8 cellular contexts compared by ENCODE assay signal in genomic region chr14:68734231-68734732, GRCh38. TPM values are rescaled to one million over a fixed set of nuclear protein-coding genes. Genes with fewer than 3 reads are reported as not detected.
DNase-seq lines count a peak whose midpoint lies in the region; ATAC-seq lines count a peak whose summit lies in the region.

No MANE protein-coding gene starts in this region.

- no peak overlapping the region for H3K23ac ChIP-seq in neuronal stem cell (ENCODE audit: low read depth, low read length, poor library complexity)

- H4K8ac ChIP-seq in neuronal stem cell (ENCODE audit: low read depth, low read length): no peak overlapping the region

- no peak overlapping the region for H4K91ac ChIP-seq in neuronal stem cell (ENCODE audit: low read depth, low read length, poor library complexity)

- no peak overlapping the region for H3K27ac ChIP-seq in neuronal stem cell (replicated peaks; ENCODE audit: low read length)

- no peaks in the 10 kb centered on the region for H3K27me3 ChIP-seq in neuronal stem cell (ENCODE audit: control insufficient read depth in 3 of 3, insufficient read depth in 3 of 3, low read depth in 1 of 3, low read length in 3 of 3)

- peak; percentile 74 for DNase-seq in HT1080 (ENCODE audit: low read depth)
- DNase-seq in activated T-cell treated with anti-CD3 and anti-CD28 coated beads for 4 hours: peak; percentile 42
- DNase-seq in neuronal stem cell (ENCODE audit: low spot score): no peak
- DNase-seq in NCI-H82 (lab: John Stamatoyannopoulos, UW): no peak

- H2BK5ac ChIP-seq in neuronal stem cell (ENCODE audit: low read length): no peak overlapping the region

- H3K14ac ChIP-seq in neuronal stem cell (ENCODE audit: low read length): no peak overlapping the region

- no peak overlapping the region for H2BK120ac ChIP-seq in neuronal stem cell (ENCODE audit: low read depth, low read length)

- peak overlapping the region; percentile 59 for H2BK12ac ChIP-seq in neuronal stem cell (ENCODE audit: low read length)

- H3K79me1 ChIP-seq in neuronal stem cell (ENCODE audit: low read depth, low read length): no peaks in the 10 kb centered on the region

- H3K4me3 ChIP-seq in neuronal stem cell (ENCODE audit: low read length in 2 of 2): no peak overlapping the region

- no CpG with 5 or more reads among the region's 6 CpGs for WGBS in neuronal stem cell (ENCODE audit: extremely low coverage in 2 of 2, insufficient read length in 2 of 2, insufficient replicate concordance in 1 of 2), 2 donors

- no peaks in the 10 kb centered on the region for H3K36me3 ChIP-seq in neuronal stem cell (replicated peaks in 1 of 2; ENCODE audit: control insufficient read depth in 2 of 2, insufficient read depth in 2 of 2, low read length in 2 of 2)

- peak overlapping the region; percentile 46 for H2BK15ac ChIP-seq in neuronal stem cell (ENCODE audit: low read length)

- no peak overlapping the region for H3K4ac ChIP-seq in neuronal stem cell (ENCODE audit: low read length)

- ATAC-seq in GM18861 (IDR thresholded peaks at IDR 0.05; ENCODE audit: unreplicated experiment): peak; percentile 54
- no peak for ATAC-seq in HG02840 (IDR thresholded peaks at IDR 0.05; ENCODE audit: low FRiP score, unreplicated experiment)
- no peak for ATAC-seq in HG03571 (IDR thresholded peaks at IDR 0.05; ENCODE audit: unreplicated experiment)
- ATAC-seq in HG03025 (IDR thresholded peaks at IDR 0.05; ENCODE audit: low FRiP score, unreplicated experiment): no peak

- H2AFZ ChIP-seq in neuronal stem cell (ENCODE audit: low read length): peak overlapping the region; percentile 26

- peak overlapping the region; percentile 1 for H3K18ac ChIP-seq in neuronal stem cell (ENCODE audit: low read length)

- H3K4me1 ChIP-seq in neuronal stem cell (ENCODE audit: control insufficient read depth in 2 of 2, insufficient read depth in 1 of 2, low read depth in 1 of 2, low read length in 2 of 2): peaks cover 33 to 43% of the 10 kb centered on the region in 2 donors

- peak overlapping the region; percentile 4 for H2AK5ac ChIP-seq in neuronal stem cell (ENCODE audit: low read depth, low read length)

- H3K9me3 ChIP-seq in neuronal stem cell (replicated peaks in 1 of 2; ENCODE audit: control insufficient read depth in 2 of 2, insufficient read depth in 1 of 2, low read depth in 1 of 2, low read length in 2 of 2): no peaks in the 10 kb centered on the region

- no peak overlapping the region for H3K9ac ChIP-seq in neuronal stem cell (ENCODE audit: low read depth, low read length, poor library complexity)

- no peak overlapping the region for H3K4me2 ChIP-seq in neuronal stem cell (ENCODE audit: insufficient read depth, low read length, poor library complexity, severe bottlenecking)

RNA-seq across cellular contexts. Expression of gene ZFP36L1, which starts 58.6 kb away (rescaled TPM):
- 53.0 and 70.7 TPM in 2 replicates for total RNA-seq in HT1080 (2014; rRNA removed; shearing (Covaris generic))
- 142 and 183 TPM in 2 replicates for polyA plus RNA-seq in HT1080 (2015; cell fraction: cytosol; rRNA removed)
- 252 and 370 TPM in 2 replicates for polyA plus RNA-seq in HT1080 (2015; cell fraction: nucleus; rRNA removed)
- 270 TPM for polyA plus RNA-seq in neuronal stem cell (2013, experiment 1 of 2)
- 294 TPM for polyA plus RNA-seq in neuronal stem cell (2013, experiment 2 of 2)

Comparison
In these comparisons a context has a peak if more than half of its experiments do, and no peak if none do; other contexts are left out.
1. DNase-seq: peak in HT1080 (single experiment) and activated T-cell treated with anti-CD3 and anti-CD28 coated beads for 4 hours (single experiment); none in neuronal stem cell (single experiment) and NCI-H82 (single experiment).